Comparison of ENCODE assay signal across 8 cellular contexts in genomic region chr20:46350201-46350985, GRCh38. TPM values are rescaled to one million over a fixed set of nuclear protein-coding genes. Genes with fewer than 3 reads are reported as not detected.
DNase-seq lines count a peak whose midpoint lies in the region; ATAC-seq and TF ChIP-seq lines count a peak whose summit lies in the region.

No MANE protein-coding gene starts in this region.

- no peaks in the 10 kb centered on the region; a peak in 1 of 22 replicates for H3K27me3 ChIP-seq in BLaER1 treated with 17β-estradiol and CSF1 and Interleukin-3, amounts not matched to agents 10 nM and 100 nM
- H3K27me3 ChIP-seq in HUES6 (ENCODE audit: control insufficient read depth, insufficient read depth, low read length): 0 out of 2 replicates have a peak, but pooled peaks cover under 1% of the 10 kb centered on the region

- no peak overlapping the region for H3K4me3 Mint-ChIP-seq in activated naive CD8-positive, alpha-beta T cell

- ATAC-seq in left colon: peak; percentile 14
- ATAC-seq in GM18517 (IDR thresholded peaks at IDR 0.05; ENCODE audit: unreplicated experiment): no peak
- ATAC-seq in HG03135 (IDR thresholded peaks at IDR 0.05; ENCODE audit: unreplicated experiment): no peak

- peak overlapping the region in 6 of 10 experiments; percentile 7 to 58 (median 40); a peak in 11 of 20 replicates for H3K4me3 ChIP-seq in BLaER1 treated with 17β-estradiol and CSF1 and Interleukin-3, amounts not matched to agents 10 nM and 100 nM
- no peak overlapping the region; the same call in 1 of the 2 replicates for H3K4me3 ChIP-seq in HUES6 (ENCODE audit: low read depth, low read length)

- peak; percentile 54 for TF ChIP-seq POLR2A in GM19099 (IDR thresholded peaks at IDR 0.05; ENCODE audit: extremely low read depth, insufficient read length, low read depth)

- peak overlapping the region; percentile 74 to 98 (median 92) for H3K4me2 ChIP-seq in BLaER1 treated with 17β-estradiol and CSF1 and Interleukin-3, amounts not matched to agents 10 nM and 100 nM

- H3K27ac Mint-ChIP-seq in activated naive CD8-positive, alpha-beta T cell: peak overlapping the region; percentile 58

- H3K4me1 Mint-ChIP-seq in activated naive CD8-positive, alpha-beta T cell (ENCODE audit: low read depth): peaks cover 17% of the 10 kb centered on the region

- no peaks in the 10 kb centered on the region for H3K36me3 Mint-ChIP-seq in activated naive CD8-positive, alpha-beta T cell

- H3K9me3 ChIP-seq in BLaER1 treated with 17β-estradiol and CSF1 and Interleukin-3, amounts not matched to agents 10 nM and 100 nM (replicated peaks in 1 of 11): no peaks in the 10 kb centered on the region
- H3K9me3 ChIP-seq in HUES6 (ENCODE audit: control insufficient read depth, insufficient read depth, low read depth, low read length): no peaks in the 10 kb centered on the region

- no peak for DNase-seq in left colon
- no peak for DNase-seq in occipital lobe (lab: John Stamatoyannopoulos, UW)

- H4K20me1 ChIP-seq in BLaER1 treated with 17β-estradiol and CSF1 and Interleukin-3, amounts not matched to agents 10 nM and 100 nM: peaks cover 0 to 35% (median 12%) of the 10 kb centered on the region in 11 experiments; a peak in 12 of 22 replicates

- peak overlapping the region; percentile 38 to 84 (median 74) for H3K27ac ChIP-seq in BLaER1 treated with 17β-estradiol and CSF1 and Interleukin-3, amounts not matched to agents 10 nM and 100 nM
- peak overlapping the region; percentile 80 for H3K27ac ChIP-seq in HUES6 (ENCODE audit: low read depth, low read length)

- no peaks in the 10 kb centered on the region for H3K27me3 Mint-ChIP-seq in activated naive CD8-positive, alpha-beta T cell

- intact Hi-C loops in left colon (cut with DNase I, micrococcal nuclease): no loop called here

- H3K4me1 ChIP-seq in BLaER1 treated with 17β-estradiol and CSF1 and Interleukin-3, amounts not matched to agents 10 nM and 100 nM: peaks cover 35 to 58% (median 46%) of the 10 kb centered on the region in 10 experiments
- H3K4me1 ChIP-seq in HUES6 (ENCODE audit: control insufficient read depth, insufficient read depth, low read length): peaks cover 36% of the 10 kb centered on the region

- H3K9me3 Mint-ChIP-seq in activated naive CD8-positive, alpha-beta T cell (ENCODE audit: low read depth): no peaks in the 10 kb centered on the region

- H3K9ac ChIP-seq in BLaER1 treated with 17β-estradiol and CSF1 and Interleukin-3, amounts not matched to agents 10 nM and 100 nM: peak overlapping the region; percentile 54 to 74 (median 73)
- peak overlapping the region; percentile 71 for H3K9ac ChIP-seq in HUES6 (ENCODE audit: low read length)

- peaks cover 24 to 91% (median 50%) of the 10 kb centered on the region in 11 experiments; a peak in 21 of 22 replicates for H3K36me3 ChIP-seq in BLaER1 treated with 17β-estradiol and CSF1 and Interleukin-3, amounts not matched to agents 10 nM and 100 nM
- peaks cover 19% of the 10 kb centered on the region for H3K36me3 ChIP-seq in HUES6 (ENCODE audit: control insufficient read depth, insufficient read depth, low read length)

RNA-seq across cellular contexts. Expression of gene CDH22, which starts 42.1 kb away (rescaled TPM):
- total RNA-seq in left colon (under 1 TPM; 0.09 to 0.17 TPM), occipital lobe (0.31 TPM)

RNA-seq across cellular contexts. Expression of gene ELMO2, which starts 56.0 kb away (rescaled TPM):
- total RNA-seq in left colon: 10 to 100 TPM; 25.3 to 30.2 TPM
- 55.1 TPM for total RNA-seq in occipital lobe
